ENCODE assay signal across 10 cellular contexts in genomic region chr15:101086394-101087171, GRCh38.
"Had no signal": no experiment of that assay in that cellular context is flagged by ENCODE, and none has a peak within 500 bp of the region (broad histone marks: within the 10 kb centered on the region; RNA-seq: fewer than 3 reads in every experiment).

No MANE protein-coding gene starts in this region.

- H3K4me3 Mint-ChIP-seq: activated CD4-positive, alpha-beta memory T cell treated with anti-CD3 and anti-CD28 coated beads, Interleukin-2, amount 10 ng/mL, durations not matched to agents 7 days and 5 days; activated naive CD8-positive, alpha-beta T cell treated with anti-CD3 and anti-CD28 coated beads, Interleukin-2, amount 10 ng/mL, durations not matched to agents 7 days and 5 days; activated T-cell treated with anti-CD3 and anti-CD28 coated beads, Interleukin-2, amount 50 U/mL, for 72 hours; nephron progenitor cell had no signal

- ATAC-seq: activated T-cell treated with anti-CD3 and anti-CD28 coated beads, Interleukin-2, amount 50 U/mL, for 72 hours; esophagus mucosa had no signal

- H3K27ac ChIP-seq: stomach had no signal

- H3K27me3 ChIP-seq: dorsolateral prefrontal cortex, stomach had no signal

- DNase-seq: activated CD4-positive, alpha-beta memory T cell treated with anti-CD3 and anti-CD28 coated beads, Interleukin-2, amount 10 ng/mL, durations not matched to agents 7 days and 5 days; activated CD4-positive, alpha-beta T cell treated with anti-CD3 and anti-CD28 coated beads for 1 hour; activated naive CD8-positive, alpha-beta T cell treated with anti-CD3 and anti-CD28 coated beads, Interleukin-2, amount 10 ng/mL, durations not matched to agents 7 days and 5 days; activated T-cell treated with anti-CD3 and anti-CD28 coated beads, Interleukin-2, amount 50 U/mL, for 72 hours; dorsolateral prefrontal cortex; glutamatergic neuron; nephron progenitor cell; stimulated activated CD4-positive, alpha-beta T cell treated with anti-CD3 and anti-CD28 coated beads, Interleukin-2, amount 100 ng/mL, for 48 hours; stomach had no signal

- H3K9me3 Mint-ChIP-seq: activated CD4-positive, alpha-beta memory T cell treated with anti-CD3 and anti-CD28 coated beads, Interleukin-2, amount 10 ng/mL, durations not matched to agents 7 days and 5 days; activated T-cell treated with anti-CD3 and anti-CD28 coated beads, Interleukin-2, amount 50 U/mL, for 72 hours; nephron progenitor cell had no signal

- H3K36me3 ChIP-seq: stomach had no signal

- H3K27ac Mint-ChIP-seq: activated CD4-positive, alpha-beta memory T cell treated with anti-CD3 and anti-CD28 coated beads, Interleukin-2, amount 10 ng/mL, durations not matched to agents 7 days and 5 days; activated naive CD8-positive, alpha-beta T cell treated with anti-CD3 and anti-CD28 coated beads, Interleukin-2, amount 10 ng/mL, durations not matched to agents 7 days and 5 days; activated T-cell treated with anti-CD3 and anti-CD28 coated beads, Interleukin-2, amount 50 U/mL, for 72 hours; nephron progenitor cell had no signal

- H3K4me3 ChIP-seq: stomach had no signal

- H3K9me3 ChIP-seq: stomach had no signal
